In genomic region chr19:17855333-17856152, GRCh38 we compare ENCODE assay signal across 1 cellular context.
TF ChIP-seq lines count a peak whose summit lies in the region.

No MANE protein-coding gene starts in this region.

TF ChIP-seq in HEK293, 187 proteins besides CTCF, POLR2A, EP300 and RAD21 (continued from another document and continues in another):
- TF ChIP-seq ZBTB49 (tag by site-specific recombination; IDR thresholded peaks at IDR 0.05; ENCODE audit: low read depth) (no peak), WT1 (tag by site-specific recombination; IDR thresholded peaks at IDR 0.05) (0 out of 2 replicates have a peak, but pooled peaks have one; percentile 25), ELK4 (IDR thresholded peaks at IDR 0.05; ENCODE audit: borderline replicate concordance, low read depth, low read length) (no peak), ZXDB (tag by site-specific recombination; IDR thresholded peaks at IDR 0.05) (peak; percentile 23; the same call in 1 of the 2 replicates), ZNF529 (tag by site-specific recombination; IDR thresholded peaks at IDR 0.05; ENCODE audit: insufficient replicate concordance) (no peak), ZEB2 (tag by site-specific recombination; IDR thresholded peaks at IDR 0.05) (peak; percentile 78), SP7 (tag by site-specific recombination; IDR thresholded peaks at IDR 0.05) (peak; percentile 54; the same call in 1 of the 2 replicates), ZNF645 (tag by site-specific recombination; IDR thresholded peaks at IDR 0.05) (no peak), EGR2 (tag by site-specific recombination; IDR thresholded peaks at IDR 0.05; ENCODE audit: low read depth) (no peak), TRIM28 (IDR thresholded peaks at IDR 0.05; ENCODE audit: borderline replicate concordance, low read length) (no peak), KLF8 (tag by site-specific recombination; IDR thresholded peaks at IDR 0.05) (peak; percentile 46; the same call in 1 of the 2 replicates), ZNF654 (tag by site-specific recombination; IDR thresholded peaks at IDR 0.05; ENCODE audit: low read depth) (peak; percentile 95), ZNF837 (tag by site-specific recombination; IDR thresholded peaks at IDR 0.05) (no peak), SP3 (tag by site-specific recombination; IDR thresholded peaks at IDR 0.05) (peak; percentile 34; the same call in 1 of the 2 replicates), ZNF221 (tag by site-specific recombination; IDR thresholded peaks at IDR 0.05; ENCODE audit: borderline replicate concordance) (no peak), ZFP3 (tag by site-specific recombination; IDR thresholded peaks at IDR 0.05; ENCODE audit: low read depth) (no peak), ZNF394 (tag by site-specific recombination; IDR thresholded peaks at IDR 0.05; ENCODE audit: borderline replicate concordance) (no peak), ZNF266 (tag by site-specific recombination; IDR thresholded peaks at IDR 0.05; ENCODE audit: low read depth) (no peak), ZNF2 (tag by site-specific recombination; IDR thresholded peaks at IDR 0.05) (peak; percentile 62; the same call in 1 of the 2 replicates), ZBTB8A (tag by site-specific recombination; IDR thresholded peaks at IDR 0.05) (peak; percentile 34), REPIN1 (tag by site-specific recombination; IDR thresholded peaks at IDR 0.05; ENCODE audit: low read depth) (no peak), ZNF629 (tag by site-specific recombination; IDR thresholded peaks at IDR 0.05) (peak; percentile 24; the same call in 1 of the 2 replicates), ZNF449 (tag by site-specific recombination; IDR thresholded peaks at IDR 0.05) (peak; percentile 88), ZNF76 (tag by site-specific recombination; IDR thresholded peaks at IDR 0.05; ENCODE audit: borderline replicate concordance, low read depth) (0 out of 2 replicates have a peak, but pooled peaks have one; percentile 23), ZNF423 (tag by site-specific recombination; IDR thresholded peaks at IDR 0.05) (no peak), ZNF140 (tag by site-specific recombination; IDR thresholded peaks at IDR 0.05) (no peak), ZNF561 (tag by site-specific recombination; IDR thresholded peaks at IDR 0.05; ENCODE audit: borderline replicate concordance) (no peak), ZSCAN30 (tag by site-specific recombination; IDR thresholded peaks at IDR 0.05) (peak; percentile 78), ZNF623 (tag by site-specific recombination; IDR thresholded peaks at IDR 0.05) (no peak), ZNF391 (tag by site-specific recombination; IDR thresholded peaks at IDR 0.05; ENCODE audit: borderline replicate concordance, low read depth) (0 out of 2 replicates have a peak, but pooled peaks have one; percentile 15)
- TF ChIP-seq, protein P1, sequence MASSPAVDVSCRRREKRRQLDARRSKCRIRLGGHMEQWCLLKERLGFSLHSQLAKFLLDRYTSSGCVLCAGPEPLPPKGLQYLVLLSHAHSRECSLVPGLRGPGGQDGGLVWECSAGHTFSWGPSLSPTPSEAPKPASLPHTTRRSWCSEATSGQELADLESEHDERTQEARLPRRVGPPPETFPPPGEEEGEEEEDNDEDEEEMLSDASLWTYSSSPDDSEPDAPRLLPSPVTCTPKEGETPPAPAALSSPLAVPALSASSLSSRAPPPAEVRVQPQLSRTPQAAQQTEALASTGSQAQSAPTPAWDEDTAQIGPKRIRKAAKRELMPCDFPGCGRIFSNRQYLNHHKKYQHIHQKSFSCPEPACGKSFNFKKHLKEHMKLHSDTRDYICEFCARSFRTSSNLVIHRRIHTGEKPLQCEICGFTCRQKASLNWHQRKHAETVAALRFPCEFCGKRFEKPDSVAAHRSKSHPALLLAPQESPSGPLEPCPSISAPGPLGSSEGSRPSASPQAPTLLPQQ (tag by site-specific recombination; IDR thresholded peaks at IDR 0.05) = no peak
- TF ChIP-seq, protein P2, sequence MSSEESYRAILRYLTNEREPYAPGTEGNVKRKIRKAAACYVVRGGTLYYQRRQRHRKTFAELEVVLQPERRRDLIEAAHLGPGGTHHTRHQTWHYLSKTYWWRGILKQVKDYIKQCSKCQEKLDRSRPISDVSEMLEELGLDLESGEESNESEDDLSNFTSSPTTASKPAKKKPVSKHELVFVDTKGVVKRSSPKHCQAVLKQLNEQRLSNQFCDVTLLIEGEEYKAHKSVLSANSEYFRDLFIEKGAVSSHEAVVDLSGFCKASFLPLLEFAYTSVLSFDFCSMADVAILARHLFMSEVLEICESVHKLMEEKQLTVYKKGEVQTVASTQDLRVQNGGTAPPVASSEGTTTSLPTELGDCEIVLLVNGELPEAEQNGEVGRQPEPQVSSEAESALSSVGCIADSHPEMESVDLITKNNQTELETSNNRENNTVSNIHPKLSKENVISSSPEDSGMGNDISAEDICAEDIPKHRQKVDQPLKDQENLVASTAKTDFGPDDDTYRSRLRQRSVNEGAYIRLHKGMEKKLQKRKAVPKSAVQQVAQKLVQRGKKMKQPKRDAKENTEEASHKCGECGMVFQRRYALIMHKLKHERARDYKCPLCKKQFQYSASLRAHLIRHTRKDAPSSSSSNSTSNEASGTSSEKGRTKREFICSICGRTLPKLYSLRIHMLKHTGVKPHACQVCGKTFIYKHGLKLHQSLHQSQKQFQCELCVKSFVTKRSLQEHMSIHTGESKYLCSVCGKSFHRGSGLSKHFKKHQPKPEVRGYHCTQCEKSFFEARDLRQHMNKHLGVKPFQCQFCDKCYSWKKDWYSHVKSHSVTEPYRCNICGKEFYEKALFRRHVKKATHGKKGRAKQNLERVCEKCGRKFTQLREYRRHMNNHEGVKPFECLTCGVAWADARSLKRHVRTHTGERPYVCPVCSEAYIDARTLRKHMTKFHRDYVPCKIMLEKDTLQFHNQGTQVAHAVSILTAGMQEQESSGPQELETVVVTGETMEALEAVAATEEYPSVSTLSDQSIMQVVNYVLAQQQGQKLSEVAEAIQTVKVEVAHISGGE (tag by site-specific recombination; conservative IDR thresholded peaks at IDR 0.05; ENCODE audit: low read depth) = no peak
- TF ChIP-seq, protein P3, sequence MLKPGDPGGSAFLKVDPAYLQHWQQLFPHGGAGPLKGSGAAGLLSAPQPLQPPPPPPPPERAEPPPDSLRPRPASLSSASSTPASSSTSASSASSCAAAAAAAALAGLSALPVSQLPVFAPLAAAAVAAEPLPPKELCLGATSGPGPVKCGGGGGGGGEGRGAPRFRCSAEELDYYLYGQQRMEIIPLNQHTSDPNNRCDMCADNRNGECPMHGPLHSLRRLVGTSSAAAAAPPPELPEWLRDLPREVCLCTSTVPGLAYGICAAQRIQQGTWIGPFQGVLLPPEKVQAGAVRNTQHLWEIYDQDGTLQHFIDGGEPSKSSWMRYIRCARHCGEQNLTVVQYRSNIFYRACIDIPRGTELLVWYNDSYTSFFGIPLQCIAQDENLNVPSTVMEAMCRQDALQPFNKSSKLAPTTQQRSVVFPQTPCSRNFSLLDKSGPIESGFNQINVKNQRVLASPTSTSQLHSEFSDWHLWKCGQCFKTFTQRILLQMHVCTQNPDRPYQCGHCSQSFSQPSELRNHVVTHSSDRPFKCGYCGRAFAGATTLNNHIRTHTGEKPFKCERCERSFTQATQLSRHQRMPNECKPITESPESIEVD (tag by site-specific recombination; IDR thresholded peaks at IDR 0.05) = no peak
- TF ChIP-seq, protein P4, sequence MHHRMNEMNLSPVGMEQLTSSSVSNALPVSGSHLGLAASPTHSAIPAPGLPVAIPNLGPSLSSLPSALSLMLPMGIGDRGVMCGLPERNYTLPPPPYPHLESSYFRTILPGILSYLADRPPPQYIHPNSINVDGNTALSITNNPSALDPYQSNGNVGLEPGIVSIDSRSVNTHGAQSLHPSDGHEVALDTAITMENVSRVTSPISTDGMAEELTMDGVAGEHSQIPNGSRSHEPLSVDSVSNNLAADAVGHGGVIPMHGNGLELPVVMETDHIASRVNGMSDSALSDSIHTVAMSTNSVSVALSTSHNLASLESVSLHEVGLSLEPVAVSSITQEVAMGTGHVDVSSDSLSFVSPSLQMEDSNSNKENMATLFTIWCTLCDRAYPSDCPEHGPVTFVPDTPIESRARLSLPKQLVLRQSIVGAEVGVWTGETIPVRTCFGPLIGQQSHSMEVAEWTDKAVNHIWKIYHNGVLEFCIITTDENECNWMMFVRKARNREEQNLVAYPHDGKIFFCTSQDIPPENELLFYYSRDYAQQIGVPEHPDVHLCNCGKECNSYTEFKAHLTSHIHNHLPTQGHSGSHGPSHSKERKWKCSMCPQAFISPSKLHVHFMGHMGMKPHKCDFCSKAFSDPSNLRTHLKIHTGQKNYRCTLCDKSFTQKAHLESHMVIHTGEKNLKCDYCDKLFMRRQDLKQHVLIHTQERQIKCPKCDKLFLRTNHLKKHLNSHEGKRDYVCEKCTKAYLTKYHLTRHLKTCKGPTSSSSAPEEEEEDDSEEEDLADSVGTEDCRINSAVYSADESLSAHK (tag by site-specific recombination; IDR thresholded peaks at IDR 0.05) = no peak
- TF ChIP-seq, protein P5, sequence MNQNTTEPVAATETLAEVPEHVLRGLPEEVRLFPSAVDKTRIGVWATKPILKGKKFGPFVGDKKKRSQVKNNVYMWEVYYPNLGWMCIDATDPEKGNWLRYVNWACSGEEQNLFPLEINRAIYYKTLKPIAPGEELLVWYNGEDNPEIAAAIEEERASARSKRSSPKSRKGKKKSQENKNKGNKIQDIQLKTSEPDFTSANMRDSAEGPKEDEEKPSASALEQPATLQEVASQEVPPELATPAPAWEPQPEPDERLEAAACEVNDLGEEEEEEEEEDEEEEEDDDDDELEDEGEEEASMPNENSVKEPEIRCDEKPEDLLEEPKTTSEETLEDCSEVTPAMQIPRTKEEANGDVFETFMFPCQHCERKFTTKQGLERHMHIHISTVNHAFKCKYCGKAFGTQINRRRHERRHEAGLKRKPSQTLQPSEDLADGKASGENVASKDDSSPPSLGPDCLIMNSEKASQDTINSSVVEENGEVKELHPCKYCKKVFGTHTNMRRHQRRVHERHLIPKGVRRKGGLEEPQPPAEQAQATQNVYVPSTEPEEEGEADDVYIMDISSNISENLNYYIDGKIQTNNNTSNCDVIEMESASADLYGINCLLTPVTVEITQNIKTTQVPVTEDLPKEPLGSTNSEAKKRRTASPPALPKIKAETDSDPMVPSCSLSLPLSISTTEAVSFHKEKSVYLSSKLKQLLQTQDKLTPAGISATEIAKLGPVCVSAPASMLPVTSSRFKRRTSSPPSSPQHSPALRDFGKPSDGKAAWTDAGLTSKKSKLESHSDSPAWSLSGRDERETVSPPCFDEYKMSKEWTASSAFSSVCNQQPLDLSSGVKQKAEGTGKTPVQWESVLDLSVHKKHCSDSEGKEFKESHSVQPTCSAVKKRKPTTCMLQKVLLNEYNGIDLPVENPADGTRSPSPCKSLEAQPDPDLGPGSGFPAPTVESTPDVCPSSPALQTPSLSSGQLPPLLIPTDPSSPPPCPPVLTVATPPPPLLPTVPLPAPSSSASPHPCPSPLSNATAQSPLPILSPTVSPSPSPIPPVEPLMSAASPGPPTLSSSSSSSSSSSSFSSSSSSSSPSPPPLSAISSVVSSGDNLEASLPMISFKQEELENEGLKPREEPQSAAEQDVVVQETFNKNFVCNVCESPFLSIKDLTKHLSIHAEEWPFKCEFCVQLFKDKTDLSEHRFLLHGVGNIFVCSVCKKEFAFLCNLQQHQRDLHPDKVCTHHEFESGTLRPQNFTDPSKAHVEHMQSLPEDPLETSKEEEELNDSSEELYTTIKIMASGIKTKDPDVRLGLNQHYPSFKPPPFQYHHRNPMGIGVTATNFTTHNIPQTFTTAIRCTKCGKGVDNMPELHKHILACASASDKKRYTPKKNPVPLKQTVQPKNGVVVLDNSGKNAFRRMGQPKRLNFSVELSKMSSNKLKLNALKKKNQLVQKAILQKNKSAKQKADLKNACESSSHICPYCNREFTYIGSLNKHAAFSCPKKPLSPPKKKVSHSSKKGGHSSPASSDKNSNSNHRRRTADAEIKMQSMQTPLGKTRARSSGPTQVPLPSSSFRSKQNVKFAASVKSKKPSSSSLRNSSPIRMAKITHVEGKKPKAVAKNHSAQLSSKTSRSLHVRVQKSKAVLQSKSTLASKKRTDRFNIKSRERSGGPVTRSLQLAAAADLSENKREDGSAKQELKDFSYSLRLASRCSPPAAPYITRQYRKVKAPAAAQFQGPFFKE (tag by site-specific recombination; IDR thresholded peaks at IDR 0.05; ENCODE audit: borderline replicate concordance) = no peak
